9 cellular contexts compared by ENCODE assay signal in the genomic region with DNA sequence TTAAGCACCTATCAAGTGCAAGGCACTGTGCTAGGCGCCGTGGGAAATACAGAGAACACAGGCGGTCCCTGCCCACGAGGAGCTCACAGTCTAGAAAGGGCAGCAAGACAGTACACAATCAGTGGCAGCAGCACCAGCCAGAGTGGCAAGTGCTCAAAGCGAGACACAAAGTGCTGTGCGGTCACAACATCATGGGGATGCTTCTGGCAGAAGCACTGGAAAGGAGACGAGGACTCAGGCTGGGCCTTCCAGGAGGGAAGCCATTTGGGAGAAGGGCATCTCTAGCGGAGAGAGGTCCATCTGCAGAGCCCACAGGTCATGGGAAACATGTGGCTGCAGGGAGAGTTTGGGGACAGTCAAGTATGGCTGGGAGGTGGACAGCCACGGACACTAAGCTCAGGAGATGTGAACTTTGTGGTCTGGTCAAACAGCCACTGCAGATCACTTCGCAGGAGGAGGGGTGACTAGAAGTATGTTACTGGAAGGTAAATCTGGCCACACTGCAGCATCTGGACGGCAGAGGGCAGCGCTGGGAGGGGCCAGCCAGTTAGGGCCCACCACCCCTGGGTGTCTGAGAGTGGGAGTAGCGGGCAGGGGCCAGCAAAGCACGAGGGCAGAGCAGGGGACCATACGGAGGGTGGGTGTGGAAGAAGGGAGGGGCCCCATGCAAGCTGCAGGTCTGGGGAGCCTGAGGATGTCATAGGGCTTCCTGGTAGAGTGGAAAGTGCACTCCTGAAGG.
DNase-seq lines count a peak whose midpoint lies in the region; ATAC-seq and TF ChIP-seq lines count a peak whose summit lies in the region.
"Had no signal": no experiment of that assay in that cellular context is flagged by ENCODE, and none has a peak within 500 bp of the region (broad histone marks: within the 10 kb centered on the region; RNA-seq: fewer than 3 reads in every experiment).

No MANE protein-coding gene starts in this region.

- H3K9me3 ChIP-seq in DOHH2 (ENCODE audit: control insufficient read depth, insufficient read depth, low read length) (no peaks in the 10 kb centered on the region), psoas muscle (no peaks in the 10 kb centered on the region)

- H3K27ac ChIP-seq in DOHH2 (ENCODE audit: low read depth, low read length), result no peak overlapping the region
- H3K27ac ChIP-seq in psoas muscle, result peak overlapping the region; percentile 87

- no peak overlapping the region for H3K4me2 ChIP-seq in DOHH2 (ENCODE audit: low read length)

- no peaks in the 10 kb centered on the region for H3K9me2 ChIP-seq in DOHH2 (replicated peaks; ENCODE audit: control insufficient read depth, low read length)

- H3F3A ChIP-seq in DOHH2 (ENCODE audit: control insufficient read depth, insufficient read depth), result no peaks in the 10 kb centered on the region

- H3K4me1 ChIP-seq in DOHH2 (ENCODE audit: control insufficient read depth, low read length), result peaks cover 15% of the 10 kb centered on the region
- peaks cover 59% of the 10 kb centered on the region for H3K4me1 ChIP-seq in psoas muscle

- H3K79me2 ChIP-seq in DOHH2 (ENCODE audit: control insufficient read depth, low read length), result no peaks in the 10 kb centered on the region

- no peaks in the 10 kb centered on the region for H4K20me1 ChIP-seq in DOHH2 (ENCODE audit: control insufficient read depth, insufficient read depth, low read depth, low read length)

- peak; percentile 42 for TF ChIP-seq CTCF in DOHH2 (IDR thresholded peaks at IDR 0.05; ENCODE audit: low read depth, low read length, poor library complexity, severe bottlenecking)
- peak; percentile 61 for TF ChIP-seq CTCF in epithelial cell of proximal tubule (conservative IDR thresholded peaks at IDR 0.05; ENCODE audit: low read depth, low read length)
- no peak for TF ChIP-seq CTCF in psoas muscle (IDR thresholded peaks at IDR 0.05)

- 77 to 81% (median 80%) methylated on average over 15 of the region's 15 CpGs for WGBS in psoas muscle, 3 donors

- DNase-seq in OCI-M1 (lab: John Stamatoyannopoulos, UW), result peak; percentile 2
- no peak for DNase-seq in epithelial cell of proximal tubule (ENCODE audit: low read depth)
- no peak for DNase-seq in psoas muscle
- no peak for DNase-seq in activated CD4-positive, CD25-positive, alpha-beta regulatory T cell (lab: John Stamatoyannopoulos, UW)
- no peak for DNase-seq in KG1 (lab: John Stamatoyannopoulos, UW)
- DNase-seq: NCI-H2081 had no signal

- ATAC-seq in psoas muscle (peak in 1 of 4 donors; percentile 10), GM19351 (IDR thresholded peaks at IDR 0.05; ENCODE audit: unreplicated experiment) (no peak), HG03571 (IDR thresholded peaks at IDR 0.05; ENCODE audit: unreplicated experiment) (no peak)

- intact Hi-C loops in psoas muscle (cut with DNase I), result loop anchor here in 1 of 2 donors (10.0 kb wide), 1 partner anchor 284 kb away; no protein-coding TSS in a partner anchor

- no peaks in the 10 kb centered on the region for H3K27me3 ChIP-seq in DOHH2 (ENCODE audit: control insufficient read depth, low read length)
- no peaks in the 10 kb centered on the region for H3K27me3 ChIP-seq in psoas muscle (ENCODE audit: insufficient read depth in 3 of 3, low read length in 2 of 3)

- H3K4me3 ChIP-seq in DOHH2 (ENCODE audit: low read length) (no peak overlapping the region), epithelial cell of proximal tubule (ENCODE audit: low read depth, low read length) (no peak overlapping the region), psoas muscle (no peak overlapping the region)

- H3K36me3 ChIP-seq in DOHH2 (ENCODE audit: control insufficient read depth, low read length), result no peaks in the 10 kb centered on the region; the same call in 1 of the 2 replicates
- H3K36me3 ChIP-seq in psoas muscle (ENCODE audit: insufficient read depth in 1 of 2, low read depth in 1 of 2), result peaks cover 0 to 31% of the 10 kb centered on the region in 2 donors
